Comparison of ENCODE assay signal across 15 cellular contexts in the genomic region with DNA sequence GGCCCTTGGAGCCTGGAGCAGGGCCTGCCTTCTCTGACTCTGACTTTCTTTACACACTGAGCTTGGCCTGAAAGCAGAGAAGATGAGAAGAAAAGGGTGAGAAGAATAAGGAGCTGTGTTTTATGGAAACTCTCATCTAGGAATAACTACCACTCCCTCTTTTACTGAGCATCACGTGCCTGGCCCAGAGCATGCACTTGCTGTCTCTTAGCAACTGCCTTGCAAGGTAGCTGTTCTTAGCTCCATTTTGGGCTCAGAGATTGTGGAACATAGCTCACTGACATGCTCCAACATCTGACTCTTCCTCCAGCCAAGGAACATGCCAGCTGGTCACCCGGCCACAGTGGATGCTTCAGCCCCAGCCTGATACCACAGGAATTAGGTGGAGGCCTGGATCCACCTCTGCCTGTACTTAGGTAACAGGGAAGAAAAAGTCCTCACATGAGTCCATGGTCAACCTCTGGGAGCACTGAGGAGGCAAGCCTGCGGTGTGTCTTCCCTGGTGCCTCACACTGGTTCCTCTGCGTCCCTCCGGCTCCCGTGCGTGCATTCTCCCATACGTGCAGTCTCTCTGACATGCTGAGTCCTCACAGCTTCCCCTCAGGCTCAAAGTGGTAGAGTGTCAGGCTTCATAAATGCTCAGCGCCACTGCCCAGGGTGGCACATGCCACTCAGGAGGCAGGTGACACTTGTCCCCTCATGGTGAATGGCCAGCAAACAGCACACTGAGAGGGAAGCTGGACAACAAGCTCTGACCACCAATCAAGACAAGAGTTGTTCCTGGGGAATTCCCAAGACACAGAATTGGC. TPM values are rescaled to one million over a fixed set of nuclear protein-coding genes. Genes with fewer than 3 reads are reported as not detected.
"Had no signal": no experiment of that assay in that cellular context is flagged by ENCODE, and none has a peak within 500 bp of the region (broad histone marks: within the 10 kb centered on the region; RNA-seq: fewer than 3 reads in every experiment).

No MANE protein-coding gene starts in this region.

- H3K4me1 Mint-ChIP-seq: activated naive CD8-positive, alpha-beta T cell treated with anti-CD3 and anti-CD28 coated beads, Interleukin-2, amount 10 ng/mL, durations not matched to agents 7 days and 5 days; naive B cell had no signal

- H3K27ac Mint-ChIP-seq: activated naive CD8-positive, alpha-beta T cell treated with anti-CD3 and anti-CD28 coated beads, Interleukin-2, amount 10 ng/mL, durations not matched to agents 7 days and 5 days; dendritic cell treated with granulocyte-macrophage colony-stimulating factor and Interleukin-4, amounts not matched to agents 40 ng/mL and 50 ng/mL, for 4 days; effector memory CD8-positive, alpha-beta T cell; naive B cell; T-cell had no signal

- H3K27ac ChIP-seq: brain microvascular endothelial cell, foreskin keratinocyte, tibial artery had no signal

- H3K36me3 ChIP-seq: brain microvascular endothelial cell, tibial artery had no signal

- ATAC-seq: activated CD4-positive, CD25-positive, alpha-beta regulatory T cell treated with anti-CD3 and anti-CD28 coated beads, Interleukin-2, amount 50 U/mL, for 24 hours; effector memory CD8-positive, alpha-beta T cell; right cardiac atrium; T-cell had no signal

- H3K36me3 Mint-ChIP-seq: activated naive CD8-positive, alpha-beta T cell treated with anti-CD3 and anti-CD28 coated beads, Interleukin-2, amount 10 ng/mL, durations not matched to agents 7 days and 5 days; naive B cell; T-cell had no signal

- H3K4me2 ChIP-seq: smooth muscle cell had no signal

- H3K4me1 ChIP-seq: foreskin keratinocyte, tibial artery had no signal

- DNase-seq: activated CD4-positive, alpha-beta T cell treated with anti-CD3 and anti-CD28 coated beads, Interleukin-2, amount 50 U/mL, for 1 hour; activated naive CD4-positive, alpha-beta T cell; activated naive CD8-positive, alpha-beta T cell treated with anti-CD3 and anti-CD28 coated beads, Interleukin-2, amount 10 ng/mL, durations not matched to agents 7 days and 5 days; brain microvascular endothelial cell; effector memory CD8-positive, alpha-beta T cell; foreskin keratinocyte; glutamatergic neuron; naive B cell; right cardiac atrium; T-cell; T1000; tibial artery had no signal

- H3K9me3 ChIP-seq: tibial artery had no signal

- H3K27me3 ChIP-seq: brain microvascular endothelial cell, foreskin keratinocyte, tibial artery had no signal

- H3K9me3 Mint-ChIP-seq: activated naive CD8-positive, alpha-beta T cell treated with anti-CD3 and anti-CD28 coated beads, Interleukin-2, amount 10 ng/mL, durations not matched to agents 7 days and 5 days; dendritic cell treated with granulocyte-macrophage colony-stimulating factor and Interleukin-4, amounts not matched to agents 40 ng/mL and 50 ng/mL, for 4 days; effector memory CD8-positive, alpha-beta T cell; naive B cell; T-cell had no signal

- H3K4me3 ChIP-seq: smooth muscle cell, tibial artery had no signal

- H3K4me3 Mint-ChIP-seq: activated naive CD8-positive, alpha-beta T cell treated with anti-CD3 and anti-CD28 coated beads, Interleukin-2, amount 10 ng/mL, durations not matched to agents 7 days and 5 days; dendritic cell treated with granulocyte-macrophage colony-stimulating factor and Interleukin-4, amounts not matched to agents 40 ng/mL and 50 ng/mL, for 4 days; effector memory CD8-positive, alpha-beta T cell; naive B cell; T-cell had no signal

RNA-seq across cellular contexts. Expression of a gene that starts 35.7 kb away (rescaled TPM):
- polyA plus RNA-seq: foreskin keratinocyte, smooth muscle cell had no signal
